ENCODE assay signal across 18 cellular contexts in the genomic region with DNA sequence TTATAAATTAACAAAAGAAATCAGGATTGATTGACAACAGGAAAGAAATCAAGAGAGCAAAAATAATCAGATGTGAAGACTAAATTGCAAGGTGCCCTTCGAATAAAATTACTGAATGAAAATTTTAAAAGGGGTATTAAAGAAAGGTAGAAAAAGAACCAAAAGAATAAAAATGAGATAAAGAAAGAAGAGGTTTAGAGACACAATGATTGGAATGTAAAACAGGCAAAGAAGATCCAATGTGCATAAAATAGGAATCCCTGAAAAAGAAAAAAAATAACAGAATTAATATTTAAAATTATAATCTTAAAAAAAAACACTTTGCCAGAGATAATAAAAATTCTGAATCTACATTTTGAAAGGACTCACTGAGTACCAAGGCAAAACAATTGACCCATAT.
DNase-seq lines count a peak whose midpoint lies in the region; ATAC-seq, FAIRE-seq and TF ChIP-seq lines count a peak whose summit lies in the region.
"Had no signal": no experiment of that assay in that cellular context is flagged by ENCODE, and none has a peak within 500 bp of the region (broad histone marks: within the 10 kb centered on the region; RNA-seq: fewer than 3 reads in every experiment).

No MANE protein-coding gene starts in this region.

- FAIRE-seq in A204.1 (lab: Jason Lieb, UNC), result peak; percentile 34
- FAIRE-seq in K562 (lab: Jason Lieb, UNC), result no peak
- peak; percentile 80 for FAIRE-seq in small intestine (lab: Jason Lieb, UNC)
- FAIRE-seq: D721Med, RCC 7860 had no signal

- no peaks in the 10 kb centered on the region for H3K9me2 ChIP-seq in MM.1S (replicated peaks; ENCODE audit: insufficient read depth, low read length)

- H3K9me3 ChIP-seq in MM.1S (replicated peaks; ENCODE audit: insufficient read depth, low read length), result no peaks in the 10 kb centered on the region
- 0 out of 2 replicates have a peak, but pooled peaks cover 2% of the 10 kb centered on the region for H3K9me3 ChIP-seq in K562 (replicated peaks; ENCODE audit: control insufficient read depth, insufficient read depth, low read depth, low read length)
- H3K9me3 ChIP-seq in small intestine (ENCODE audit: control insufficient read depth, low read depth), result no peaks in the 10 kb centered on the region
- H3K9me3 ChIP-seq in naive thymus-derived CD4-positive, alpha-beta T cell (ENCODE audit: control insufficient read depth in 2 of 3, low read length in 3 of 3), result no peaks in the 10 kb centered on the region
- H3K9me3 ChIP-seq: SJCRH30 had no signal

- H3K9me3 Mint-ChIP-seq in naive thymus-derived CD4-positive, alpha-beta T cell, result peaks cover 0 to 20% (median 2%) of the 10 kb centered on the region in 11 donors

- TF ChIP-seq CTCF in MM.1S (IDR thresholded peaks at IDR 0.05; ENCODE audit: low read length) (no peak), K562 (IDR thresholded peaks at IDR 0.05 in 2 of 3, conservative IDR thresholded peaks at IDR 0.05 in 1 of 3; ENCODE audit: insufficient read depth in 2 of 3, low read depth in 1 of 3, low read length in 3 of 3) (no peak)

- no peak for ATAC-seq in K562
- ATAC-seq in HG02970 (IDR thresholded peaks at IDR 0.05; ENCODE audit: low FRiP score, unreplicated experiment), result no peak
- no peak for ATAC-seq in naive thymus-derived CD4-positive, alpha-beta T cell

- CTCF ChIA-PET in K562 (lab: Yijun Ruan, JAX; ENCODE audit: low intra/inter-chr PET ratio), result no interaction called here
- CTCF ChIA-PET in naive thymus-derived CD4-positive, alpha-beta T cell (lab: Charles Lee), result no interaction called here

- no peaks in the 10 kb centered on the region for H4K20me1 ChIP-seq in MM.1S (ENCODE audit: insufficient read depth, low read length)
- no peaks in the 10 kb centered on the region for H4K20me1 ChIP-seq in K562 (replicated peaks; ENCODE audit: control insufficient read depth, insufficient read depth, low read length)

- H3K79me2 ChIP-seq in MM.1S (ENCODE audit: low read length) (no peaks in the 10 kb centered on the region), K562 (ENCODE audit: control insufficient read depth, insufficient read depth, low read length) (no peaks in the 10 kb centered on the region)

- no peak for TF ChIP-seq POLR2A in K562 (conservative IDR thresholded peaks at IDR 0.05)

- peaks cover 7% of the 10 kb centered on the region for H3F3A ChIP-seq in MM.1S (ENCODE audit: insufficient read depth, low read length)

- no peak overlapping the region for H3K9ac ChIP-seq in MM.1S (ENCODE audit: low read length)
- no peak overlapping the region for H3K9ac ChIP-seq in K562 (ENCODE audit: insufficient read depth in 1 of 2, low read depth in 2 of 2, low read length in 2 of 2)
- H3K9ac ChIP-seq: GM23248 had no signal

- H3K36me3 Mint-ChIP-seq in naive thymus-derived CD4-positive, alpha-beta T cell, result peaks cover 19 to 61% (median 51%) of the 10 kb centered on the region in 5 donors

- POLR2A ChIA-PET in K562 (lab: Yijun Ruan, JAX), result no interaction called here
- POLR2A ChIA-PET in naive thymus-derived CD4-positive, alpha-beta T cell (lab: Charles Lee), result no interaction called here

- no peaks in the 10 kb centered on the region for H3K9me1 ChIP-seq in K562 (ENCODE audit: control insufficient read depth, insufficient read depth, low read length)

- H3K4me1 ChIP-seq in MM.1S (ENCODE audit: low read length) (no peaks in the 10 kb centered on the region), K562 (replicated peaks in 1 of 2; ENCODE audit: control insufficient read depth in 2 of 2, insufficient read depth in 2 of 2, low read length in 2 of 2) (peaks cover 3 to 8% of the 10 kb centered on the region in 2 experiments; a peak in 3 of 5 replicates), small intestine (ENCODE audit: control insufficient read depth in 2 of 2, insufficient read depth in 1 of 2, low read depth in 1 of 2, low read length in 1 of 2) (no peaks in the 10 kb centered on the region)
- H3K4me1 ChIP-seq in naive thymus-derived CD4-positive, alpha-beta T cell (ENCODE audit: control insufficient read depth in 2 of 2, insufficient read depth in 2 of 2, low read length in 2 of 2), result no peaks in the 10 kb centered on the region
- H3K4me1 ChIP-seq: SJCRH30 had no signal

- H2AFZ ChIP-seq in MM.1S (ENCODE audit: low read length) (no peak overlapping the region), K562 (ENCODE audit: low read depth, low read length) (no peak overlapping the region)
- H2AFZ ChIP-seq: GM23248 had no signal

- peak overlapping the region; percentile 37; the same call in 1 of the 2 replicates for H3K27ac ChIP-seq in MM.1S (ENCODE audit: low read length)
- no peak overlapping the region for H3K27ac ChIP-seq in K562 (ENCODE audit: extremely low read depth, low read depth, low read length)
- H3K27ac ChIP-seq in small intestine (ENCODE audit: low read depth in 1 of 2, low read length in 1 of 2), result no peak overlapping the region
- no peak overlapping the region for H3K27ac ChIP-seq in naive thymus-derived CD4-positive, alpha-beta T cell (ENCODE audit: low read depth, low read length)
- H3K27ac ChIP-seq: 22Rv1, GM23248, SJCRH30 had no signal

- H3K4me2 ChIP-seq in MM.1S (ENCODE audit: low read depth, low read length), result no peak overlapping the region
- H3K4me2 ChIP-seq in K562 (ENCODE audit: insufficient read depth, low read length), result no peak overlapping the region

- H3K36me3 ChIP-seq in MM.1S (replicated peaks; ENCODE audit: insufficient read depth, low read length), result peaks cover 3% of the 10 kb centered on the region; the same call in 1 of the 2 replicates
- H3K36me3 ChIP-seq in K562 (ENCODE audit: control insufficient read depth, insufficient read depth, low read length), result peaks cover 9% of the 10 kb centered on the region; the same call in 1 of the 3 replicates
- H3K36me3 ChIP-seq in small intestine (ENCODE audit: control insufficient read depth in 2 of 2, insufficient read depth in 2 of 2, low read length in 2 of 2), result peaks cover 0 to 6% of the 10 kb centered on the region in 2 donors
- peaks cover 0 to 5% (median 2%) of the 10 kb centered on the region in 3 experiments for H3K36me3 ChIP-seq in naive thymus-derived CD4-positive, alpha-beta T cell (ENCODE audit: control insufficient read depth in 2 of 3, insufficient read depth in 3 of 3, low read length in 3 of 3)

- no peak for TF ChIP-seq RAD21 in K562 (CRISPR knock-in tag; conservative IDR thresholded peaks at IDR 0.05 in 1 of 2, IDR thresholded peaks at IDR 0.05 in 1 of 2)

- H3K4me3 ChIP-seq in MM.1S (ENCODE audit: low read length), result no peak overlapping the region
- no peak overlapping the region for H3K4me3 ChIP-seq in K562
- no peak overlapping the region for H3K4me3 ChIP-seq in small intestine (ENCODE audit: low read depth in 1 of 2, low read length in 2 of 2)
- no peak overlapping the region for H3K4me3 ChIP-seq in naive thymus-derived CD4-positive, alpha-beta T cell (ENCODE audit: low read length)
- H3K4me3 ChIP-seq: GM23248, SJCRH30 had no signal

- peaks cover 0 to 8% (median 0%) of the 10 kb centered on the region in 7 donors for H3K4me1 Mint-ChIP-seq in naive thymus-derived CD4-positive, alpha-beta T cell

- in situ Hi-C loops in K562 (cut with MboI), result no loop called here

- no peak for TF ChIP-seq EP300 in K562 (IDR thresholded peaks at IDR 0.05; ENCODE audit: low read length)

- no peak overlapping the region for H3K4me3 Mint-ChIP-seq in naive thymus-derived CD4-positive, alpha-beta T cell
- H3K4me3 Mint-ChIP-seq: H9 had no signal

- no TSS peak for BruUV-seq in K562 (replicated peaks; lab: Mats Ljungman, UMichigan)

- DNase-seq in MM.1S (no peak), K562 (ENCODE audit: extremely low read depth in 1 of 4, low spot score in 3 of 4) (no peak), small intestine (no peak), posterior cingulate gyrus (no peak)
- no peak for DNase-seq in naive thymus-derived CD4-positive, alpha-beta T cell
- DNase-seq in stimulated activated naive CD4-positive, alpha-beta T cell treated with Interleukin-2 at 50 U/mL for 16 hours (lab: John Stamatoyannopoulos, UW), result no peak
- DNase-seq: NCI-H1105 treated with DMSO at 0.1 percent for 48 hours, NCI-H2029 treated with DMSO at 0.1 percent for 48 hours, NCI-H226, NCI-H774 had no signal

- intact Hi-C loops in K562 (cut with micrococcal nuclease) (no loop called here), posterior cingulate gyrus (cut with DNase I) (no loop called here)
- intact Hi-C loops in naive thymus-derived CD4-positive, alpha-beta T cell (cut with micrococcal nuclease), result no loop called here

- H3K27me3 Mint-ChIP-seq in naive thymus-derived CD4-positive, alpha-beta T cell, result no peaks in the 10 kb centered on the region

- H3K27ac Mint-ChIP-seq in naive thymus-derived CD4-positive, alpha-beta T cell, result no peak overlapping the region

- 89% methylated on average over 1 of the region's 1 CpG for WGBS in K562 (ENCODE audit: insufficient coverage, low coverage, missing lambda C conversion rate)
- WGBS in small intestine, 3 donors, result 97 to 100% (median 99%) methylated on average over 1 of the region's 1 CpG

- H3K27me3 ChIP-seq in MM.1S (replicated peaks; ENCODE audit: insufficient read depth, low read length) (no peaks in the 10 kb centered on the region), K562 (ENCODE audit: control insufficient read depth in 2 of 2, insufficient read depth in 2 of 2, low read length in 2 of 2) (no peaks in the 10 kb centered on the region), small intestine (ENCODE audit: control insufficient read depth in 2 of 2, insufficient read depth in 2 of 2, low read length in 2 of 2) (no peaks in the 10 kb centered on the region)
- H3K27me3 ChIP-seq in naive thymus-derived CD4-positive, alpha-beta T cell (ENCODE audit: control insufficient read depth in 2 of 2, insufficient read depth in 2 of 2, low read length in 2 of 2), result no peaks in the 10 kb centered on the region
- H3K27me3 ChIP-seq: SJCRH30 had no signal

TF ChIP-seq in K562, 482 proteins besides CTCF, POLR2A, EP300 and RAD21:
- no peak for TF ChIP-seq TAF15 (IDR thresholded peaks at IDR 0.05; ENCODE audit: low read depth, low read length)
- TF ChIP-seq ZNF766 (CRISPR knock-in tag; conservative IDR thresholded peaks at IDR 0.05), result 0 out of 2 replicates have a peak, but pooled peaks have one; percentile 20
TF ChIP-seq in K562: peak in this region for 1.
